Comparison of ENCODE assay signal across 22 cellular contexts in genomic region chr6:157646012-157646411, GRCh38.
"Had no signal": no experiment of that assay in that cellular context is flagged by ENCODE, and none has a peak within 500 bp of the region (broad histone marks: within the 10 kb centered on the region; RNA-seq: fewer than 3 reads in every experiment).

No MANE protein-coding gene starts in this region.

- H3K27ac Mint-ChIP-seq: activated CD8-positive, alpha-beta T cell treated with anti-CD3 and anti-CD28 coated beads for 36 hours; endodermal cell; memory B cell; WTC11 had no signal

- ATAC-seq: activated CD8-positive, alpha-beta T cell treated with anti-CD3 and anti-CD28 coated beads for 36 hours; activated T-cell treated with anti-CD3 and anti-CD28 coated beads, Interleukin-2, amount 50 U/mL, for 4 hours; left lung; mucosa of descending colon; naive thymus-derived CD8-positive, alpha-beta T cell; upper lobe of right lung; WTC11 had no signal

- H3K27me3 ChIP-seq: dorsolateral prefrontal cortex, neutrophil, upper lobe of right lung had no signal

- H3K36me3 ChIP-seq: left lung, neutrophil, thoracic aorta, upper lobe of right lung had no signal

- DNase-seq: activated CD4-positive, alpha-beta T cell treated with anti-CD3 and anti-CD28 coated beads for 48 hours; activated CD8-positive, alpha-beta T cell treated with anti-CD3 and anti-CD28 coated beads for 36 hours; activated effector memory CD4-positive, alpha-beta T cell treated with Interleukin-2 at 50 U/mL for 16 hours; activated naive CD4-positive, alpha-beta T cell treated with anti-CD3 and anti-CD28 coated beads, Interleukin-2, amount 50 U/mL, for 16 hours; activated T-cell treated with anti-CD3 and anti-CD28 coated beads, Interleukin-2, amount 50 U/mL, for 4 hours; dorsolateral prefrontal cortex; endodermal cell; islet precursor cell; left lung; mucosa of descending colon; naive thymus-derived CD8-positive, alpha-beta T cell; posterior cingulate gyrus; retina; stimulated activated CD4-positive, alpha-beta T cell treated with anti-CD3 and anti-CD28 coated beads, Interleukin-4, amount 100 ng/mL, for 4 hours; stimulated activated CD8-positive, alpha-beta memory T cell treated with anti-CD3 and anti-CD28 coated beads, Interleukin-4, amount 100 ng/mL, for 48 hours; T-helper 9 cell had no signal

- H3K4me3 Mint-ChIP-seq: activated CD8-positive, alpha-beta T cell treated with anti-CD3 and anti-CD28 coated beads for 36 hours; activated T-cell treated with anti-CD3 and anti-CD28 coated beads, Interleukin-2, amount 50 U/mL, for 4 hours; endodermal cell; memory B cell; naive thymus-derived CD8-positive, alpha-beta T cell; WTC11 had no signal

- H3K36me3 Mint-ChIP-seq: naive thymus-derived CD8-positive, alpha-beta T cell had no signal

- H3K27ac ChIP-seq: dorsolateral prefrontal cortex, left lung, neutrophil, skin epidermis, thoracic aorta, upper lobe of right lung had no signal

- H3K9me3 Mint-ChIP-seq: activated CD8-positive, alpha-beta T cell treated with anti-CD3 and anti-CD28 coated beads for 36 hours; activated T-cell treated with anti-CD3 and anti-CD28 coated beads, Interleukin-2, amount 50 U/mL, for 4 hours; endodermal cell; memory B cell; naive thymus-derived CD8-positive, alpha-beta T cell; WTC11 had no signal

- H3K4me1 ChIP-seq: upper lobe of right lung had no signal

- H3K27me3 Mint-ChIP-seq: activated CD8-positive, alpha-beta T cell treated with anti-CD3 and anti-CD28 coated beads for 36 hours; memory B cell had no signal

- H3K9me3 ChIP-seq: left lung, mucosa of descending colon, neutrophil, thoracic aorta, upper lobe of right lung had no signal

- H3K4me3 ChIP-seq: dorsolateral prefrontal cortex, left lung, mucosa of descending colon, skin epidermis, thoracic aorta, upper lobe of right lung had no signal
